In genomic region chr3:133592843-133593242, GRCh38 we compare ENCODE assay signal across 15 cellular contexts. TPM values are rescaled to one million over a fixed set of nuclear protein-coding genes. Genes with fewer than 3 reads are reported as not detected.
A peak's percentile ranks its signal among the peaks of the same experiment; 100 is the strongest.
DNase-seq lines count a peak whose midpoint lies in the region; ATAC-seq and TF ChIP-seq lines count a peak whose summit lies in the region.
"Had no signal": no experiment of that assay in that cellular context is flagged by ENCODE, and none has a peak within 500 bp of the region (broad histone marks: within the 10 kb centered on the region; RNA-seq: fewer than 3 reads in every experiment).

No MANE protein-coding gene starts in this region.

- H3K36me3 ChIP-seq in Caco-2 (ENCODE audit: control insufficient read depth, insufficient read depth, low read length) (no peaks in the 10 kb centered on the region; the same call in 1 of the 2 replicates), MG63 (peaks cover 33% of the 10 kb centered on the region), suprapubic skin (peaks cover 20% of the 10 kb centered on the region)

- H3K4me3 ChIP-seq in Caco-2 (ENCODE audit: low read depth, low read length) (no peak overlapping the region), MG63 (no peak overlapping the region), suprapubic skin (no peak overlapping the region)

- H3K36me3 Mint-ChIP-seq in Caco-2 (ENCODE audit: insufficient read depth, unreplicated experiment) (peaks cover 52% of the 10 kb centered on the region), natural killer cell (peaks cover 19% of the 10 kb centered on the region)

- H3K27me3 ChIP-seq in Caco-2 (replicated peaks; ENCODE audit: control insufficient read depth, insufficient read depth, low read length) (no peaks in the 10 kb centered on the region), MG63 (no peaks in the 10 kb centered on the region), suprapubic skin (no peaks in the 10 kb centered on the region)

- DNase-seq in Caco-2 (no peak), MG63 (peak; percentile 24), natural killer cell (no peak), suprapubic skin (ENCODE audit: low spot score in 2 of 2) (no peak), MV-4-11 (lab: John Stamatoyannopoulos, UW) (no peak)
- DNase-seq: activated CD4-positive, alpha-beta T cell treated with anti-CD3 and anti-CD28 coated beads for 1 hour; amniotic stem cell; foreskin melanocyte; NCI-H1694; NCI-H345; substantia nigra had no signal

- 81% methylated on average over 5 of the region's 5 CpGs for WGBS in suprapubic skin

- H3K27ac Mint-ChIP-seq in Caco-2 (ENCODE audit: unreplicated experiment): peak overlapping the region; percentile 12
- H3K27ac Mint-ChIP-seq in natural killer cell: peak overlapping the region; percentile 12 to 16

- TF ChIP-seq EP300 in suprapubic skin (IDR thresholded peaks at IDR 0.05): no peak

- ATAC-seq in GM21515 (IDR thresholded peaks at IDR 0.05; ENCODE audit: unreplicated experiment) (peak; percentile 53), natural killer cell (peak in 2 of 3 donors; percentile 33 to 44), GM18858 (IDR thresholded peaks at IDR 0.05; ENCODE audit: unreplicated experiment) (no peak)
- ATAC-seq: Right ventricle myocardium inferior had no signal

- CTCF ChIA-PET in Caco-2 (lab: Charles Lee): no interaction called here

- no TSS peak for BruUV-seq in Caco-2 (replicated peaks; lab: Mats Ljungman, UMichigan)

- POLR2A ChIA-PET in Caco-2 (lab: Charles Lee): no interaction called here

- H3K9me3 ChIP-seq in Caco-2 (no peaks in the 10 kb centered on the region), MG63 (no peaks in the 10 kb centered on the region), suprapubic skin (no peaks in the 10 kb centered on the region)

- H3K27me3 Mint-ChIP-seq in Caco-2 (ENCODE audit: insufficient read depth, unreplicated experiment) (no peaks in the 10 kb centered on the region), natural killer cell (ENCODE audit: low read depth in 2 of 2) (no peaks in the 10 kb centered on the region)

- H3K27ac ChIP-seq in suprapubic skin: no peak overlapping the region

- H3K4me1 Mint-ChIP-seq in Caco-2 (ENCODE audit: low read depth, unreplicated experiment) (peaks cover 28% of the 10 kb centered on the region), natural killer cell (peaks cover 17 to 29% of the 10 kb centered on the region in 2 donors)

- TF ChIP-seq CTCF in Caco-2 (IDR thresholded peaks at IDR 0.05; ENCODE audit: insufficient read depth in 1 of 2, low read depth in 1 of 2, low read length in 1 of 2, severe bottlenecking in 1 of 2, unreplicated experiment in 1 of 2) (no peak), natural killer cell (IDR thresholded peaks at IDR 0.05) (no peak), suprapubic skin (IDR thresholded peaks at IDR 0.05) (no peak)

- peaks cover 19% of the 10 kb centered on the region for H3K4me1 ChIP-seq in Caco-2
- peaks cover 12% of the 10 kb centered on the region for H3K4me1 ChIP-seq in suprapubic skin

- intact Hi-C loops in Caco-2 (cut with micrococcal nuclease; ENCODE audit: unreplicated experiment) (no loop called here), natural killer cell (cut with micrococcal nuclease) (no loop called here)

- TF ChIP-seq POLR2A in suprapubic skin (IDR thresholded peaks at IDR 0.05): no peak

- H3K4me3 Mint-ChIP-seq in Caco-2 (ENCODE audit: unreplicated experiment): no peak overlapping the region
- H3K4me3 Mint-ChIP-seq in natural killer cell: no peak overlapping the region
- H3K4me3 Mint-ChIP-seq: nephron had no signal

- no peaks in the 10 kb centered on the region for H3K9me3 Mint-ChIP-seq in Caco-2 (ENCODE audit: unreplicated experiment)
- H3K9me3 Mint-ChIP-seq in natural killer cell: no peaks in the 10 kb centered on the region
- H3K9me3 Mint-ChIP-seq: nephron had no signal

RNA-seq across cellular contexts. Expression of gene CDV3, which starts 19.4 kb away (rescaled TPM):
- 260 and 284 TPM in 2 replicates for total RNA-seq in Caco-2 (2022)
- total RNA-seq in MG63 (2014; rRNA removed; shearing (Covaris generic); ENCODE audit: low replicate concordance): 136 and 146 TPM in 2 replicates
- total RNA-seq in natural killer cell: 100 to 1,000 TPM; 214 to 229 (median 228) TPM
- 100 to 1,000 TPM in 2 of 4 donors, 10 to 100 TPM in 2; 75.9 to 122 (median 98.7) TPM for total RNA-seq in suprapubic skin
